In genomic region chr19:19151418-19151817, GRCh38 we compare ENCODE assay signal across 1 cellular context.
A peak's percentile ranks its signal among the peaks of the same experiment; 100 is the strongest.
TF ChIP-seq lines count a peak whose summit lies in the region.

No MANE protein-coding gene starts in this region.

TF ChIP-seq in GM12878, 131 proteins besides CTCF, POLR2A, EP300 and RAD21 (continues in another document):
- TF ChIP-seq ATF2 (IDR thresholded peaks at IDR 0.05; ENCODE audit: low read length) (no peak), HDAC2 (IDR thresholded peaks at IDR 0.05) (no peak), CHD2 (IDR thresholded peaks at IDR 0.05; ENCODE audit: borderline replicate concordance, low read depth, low read length) (no peak), ESRRA (IDR thresholded peaks at IDR 0.05; ENCODE audit: low read length) (no peak), RELA (IDR thresholded peaks at IDR 0.05; ENCODE audit: borderline replicate concordance, partially characterized antibody) (peak; percentile 7), POLR2AphosphoS2 (IDR thresholded peaks at IDR 0.05; ENCODE audit: low read depth, low read length) (no peak), SMARCA5 (IDR thresholded peaks at IDR 0.05) (peak; percentile 12; the same call in 1 of the 2 replicates), WRNIP1 (IDR thresholded peaks at IDR 0.05; ENCODE audit: borderline replicate concordance, low read depth, low read length) (no peak), NR2F1 (conservative IDR thresholded peaks at IDR 0.05) (peak; percentile 78; the same call in 1 of the 2 replicates), MYB (IDR thresholded peaks at IDR 0.05; ENCODE audit: borderline replicate concordance, low read depth, low read length) (no peak), TCF12 (IDR thresholded peaks at IDR 0.05; ENCODE audit: low read depth, low read length) (0 out of 2 replicates have a peak, but pooled peaks have one; percentile 26), SRF (IDR thresholded peaks at IDR 0.05; ENCODE audit: low read depth in 2 of 2, low read length in 2 of 2) (no peak), GATAD2B (conservative IDR thresholded peaks at IDR 0.05; ENCODE audit: low read depth) (no peak; the same call in 1 of the 2 replicates), CREB1 (IDR thresholded peaks at IDR 0.05; ENCODE audit: low read depth) (0 out of 2 replicates have a peak, but pooled peaks have one; percentile 35), PAX8 (IDR thresholded peaks at IDR 0.05) (no peak), SUZ12 (IDR thresholded peaks at IDR 0.05; ENCODE audit: unreplicated experiment) (no peak), ZBTB40 (IDR thresholded peaks at IDR 0.05; ENCODE audit: borderline replicate concordance) (no peak), MAX (IDR thresholded peaks at IDR 0.05; ENCODE audit: low read depth, low read length) (no peak), ZBED1 (IDR thresholded peaks at IDR 0.05; ENCODE audit: borderline replicate concordance) (no peak), SMAD5 (IDR thresholded peaks at IDR 0.05; ENCODE audit: low read depth) (no peak), KAT2A (conservative IDR thresholded peaks at IDR 0.05; ENCODE audit: control insufficient read depth, low read depth, low read length) (no peak), PKNOX1 (IDR thresholded peaks at IDR 0.05) (peak; percentile 18; the same call in 1 of the 2 replicates), SREBF2 (IDR thresholded peaks at IDR 0.05; ENCODE audit: low read length) (no peak), ZNF384 (IDR thresholded peaks at IDR 0.05; ENCODE audit: borderline replicate concordance, low read depth, low read length) (no peak), POLR2AphosphoS5 (IDR thresholded peaks at IDR 0.05; ENCODE audit: low read length) (no peak), YBX1 (IDR thresholded peaks at IDR 0.05) (no peak), MEF2A (IDR thresholded peaks at IDR 0.05; ENCODE audit: insufficient read depth, low read depth, low read length) (no peak), STAT3 (IDR thresholded peaks at IDR 0.05; ENCODE audit: low read depth, low read length) (no peak), ELK1 (IDR thresholded peaks at IDR 0.05; ENCODE audit: low read depth, low read length) (no peak), GABPA (IDR thresholded peaks at IDR 0.05; ENCODE audit: low read depth) (no peak), BCL3 (IDR thresholded peaks at IDR 0.05; ENCODE audit: borderline replicate concordance, insufficient read depth, low read depth, low read length, poor library complexity, severe bottlenecking) (no peak), SREBF1 (IDR thresholded peaks at IDR 0.05; ENCODE audit: low read length) (no peak), PRDM15 (CRISPR knock-in tag; IDR thresholded peaks at IDR 0.05) (no peak), RCOR1 (conservative IDR thresholded peaks at IDR 0.05; ENCODE audit: low read depth, low read length) (no peak), ZNF207 (IDR thresholded peaks at IDR 0.05; ENCODE audit: borderline replicate concordance) (no peak), ZBTB33 (IDR thresholded peaks at IDR 0.05) (no peak), DPF2 (IDR thresholded peaks at IDR 0.05) (peak; percentile 58; the same call in 1 of the 2 replicates), KDM1A (IDR thresholded peaks at IDR 0.05; ENCODE audit: borderline replicate concordance) (no peak), EZH2 (IDR thresholded peaks at IDR 0.05; ENCODE audit: borderline replicate concordance, control insufficient read depth, low read depth, low read length) (no peak), ZNF592 (IDR thresholded peaks at IDR 0.05) (no peak), MTA2 (IDR thresholded peaks at IDR 0.05; ENCODE audit: low read depth) (peak; percentile 59), PAX5 (IDR thresholded peaks at IDR 0.05; ENCODE audit: borderline replicate concordance, low read depth, low read length) (peak; percentile 59; the same call in 1 of the 2 replicates), ETV6 (conservative IDR thresholded peaks at IDR 0.05 in 1 of 2, IDR thresholded peaks at IDR 0.05 in 1 of 2; ENCODE audit: borderline replicate concordance in 1 of 2, low read depth in 1 of 2) (no peak), SMC3 (IDR thresholded peaks at IDR 0.05; ENCODE audit: borderline replicate concordance, low read length) (no peak)
